ENCODE assay signal across 33 cellular contexts in the genomic region with DNA sequence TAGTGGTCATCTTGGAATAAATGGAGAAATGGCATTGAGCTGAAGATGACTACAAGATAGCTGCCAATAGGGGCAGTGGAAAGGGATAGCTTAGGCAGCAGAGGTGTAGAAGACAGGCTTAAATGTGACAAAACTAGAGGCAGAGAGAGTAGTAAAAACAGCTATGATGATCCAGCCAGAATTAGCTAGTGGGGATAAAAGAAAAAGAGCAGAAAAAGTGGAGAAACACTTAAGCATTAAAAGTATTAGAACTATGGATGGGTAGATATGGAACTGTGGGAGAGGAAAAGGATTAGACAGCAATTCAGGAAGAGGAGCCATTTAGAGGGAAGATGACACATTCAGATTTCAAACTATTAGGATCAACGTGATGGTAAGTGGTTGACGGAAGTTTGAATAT.
"Had no signal": no experiment of that assay in that cellular context is flagged by ENCODE, and none has a peak within 500 bp of the region (broad histone marks: within the 10 kb centered on the region; RNA-seq: fewer than 3 reads in every experiment).

No MANE protein-coding gene starts in this region.

- H3K4me3 ChIP-seq: adrenal gland, ascending aorta, body of pancreas, breast epithelium, cardiac muscle cell had no signal

- ATAC-seq: activated naive CD4-positive, alpha-beta T cell treated with anti-CD3 and anti-CD28 coated beads, Interleukin-2, amount 50 U/mL, for 72 hours; activated naive CD8-positive, alpha-beta T cell treated with anti-CD3 and anti-CD28 coated beads, Interleukin-2, amount 50 U/mL, for 24 hours; activated T-cell treated with anti-CD3 and anti-CD28 coated beads, Interleukin-2, amount 50 U/mL, for 4 hours; activated T-cell treated with anti-CD3 and anti-CD28 coated beads, Interleukin-2, amount 50 U/mL, for 72 hours; activated T-helper 17 cell treated with anti-CD3 and anti-CD28 coated beads, Interleukin-2, amount 50 U/mL, for 72 hours; body of pancreas had no signal

- H3K27ac ChIP-seq: adrenal gland, ascending aorta, body of pancreas, brain microvascular endothelial cell, breast epithelium, cardiac muscle cell had no signal

- DNase-seq: activated effector memory CD4-positive, alpha-beta T cell treated with anti-CD3 and anti-CD28 coated beads, Interleukin-2, amount 50 U/mL, for 16 hours; activated effector memory CD4-positive, alpha-beta T cell treated with Interleukin-2 at 50 U/mL for 16 hours; activated gamma-delta T cell; activated gamma-delta T cell treated with Interleukin-2 at 50 U/mL for 16 hours; activated naive CD4-positive, alpha-beta T cell; activated naive CD4-positive, alpha-beta T cell treated with anti-CD3 and anti-CD28 coated beads for 36 hours; activated naive CD4-positive, alpha-beta T cell treated with anti-CD3 and anti-CD28 coated beads, Interleukin-2, amount 10 ng/mL, durations not matched to agents 7 days and 5 days; activated naive CD4-positive, alpha-beta T cell treated with anti-CD3 and anti-CD28 coated beads, Interleukin-2, amount 50 U/mL, for 16 hours; activated naive CD4-positive, alpha-beta T cell treated with Interleukin-2 at 50 U/mL for 16 hours; activated naive CD8-positive, alpha-beta T cell treated with anti-CD3 and anti-CD28 coated beads for 36 hours; activated naive CD8-positive, alpha-beta T cell treated with anti-CD3 and anti-CD28 coated beads, Interleukin-2, amount 10 ng/mL, durations not matched to agents 7 days and 5 days; activated naive CD8-positive, alpha-beta T cell treated with anti-CD3 and anti-CD28 coated beads, Interleukin-2, amount 50 U/mL, for 24 hours; activated T-cell treated with anti-CD3 and anti-CD28 coated beads, Interleukin-2, amount 50 U/mL, for 24 hours; activated T-cell treated with anti-CD3 and anti-CD28 coated beads, Interleukin-2, amount 50 U/mL, for 4 hours; activated T-cell treated with anti-CD3 and anti-CD28 coated beads, Interleukin-2, amount 50 U/mL, for 48 hours; activated T-cell treated with anti-CD3 and anti-CD28 coated beads, Interleukin-2, amount 50 U/mL, for 72 hours; adrenal gland; amniotic stem cell; amygdala; anterior cingulate cortex; aorta; body of pancreas; brain microvascular endothelial cell; caudate nucleus; central memory CD4-positive, alpha-beta T cell; cerebellar nuclear complex had no signal

- H3K36me3 ChIP-seq: adrenal gland, ascending aorta, brain microvascular endothelial cell, breast epithelium, cardiac muscle cell had no signal

- FAIRE-seq: astrocyte, bronchial epithelial cell had no signal

- H3K9me3 ChIP-seq: adrenal gland, ascending aorta, body of pancreas, breast epithelium had no signal

- H3K4me1 ChIP-seq: adrenal gland, ascending aorta, breast epithelium had no signal

- H3K27me3 ChIP-seq: adrenal gland, ascending aorta, body of pancreas, brain microvascular endothelial cell, breast epithelium, cardiac muscle cell had no signal
